ENCODE assay signal across 8 cellular contexts in genomic region chr2:127025357-127026062, GRCh38.
DNase-seq lines count a peak whose midpoint lies in the region; ATAC-seq and TF ChIP-seq lines count a peak whose summit lies in the region.

No MANE protein-coding gene starts in this region.

- H3K36me3 ChIP-seq in muscle layer of colon (ENCODE audit: insufficient read depth, low read length), result no peaks in the 10 kb centered on the region

- no peaks in the 10 kb centered on the region for H3K9me3 ChIP-seq in muscle layer of colon (ENCODE audit: low read length)

- TF ChIP-seq CTCF in AG09309 (IDR thresholded peaks at IDR 0.05; ENCODE audit: control insufficient read depth, insufficient read depth, low read depth, low read length, missing control alignments), result peak; percentile 38

- peaks cover 9% of the 10 kb centered on the region for H3K4me1 ChIP-seq in muscle layer of colon (ENCODE audit: insufficient read depth, low read length)

- peak overlapping the region; percentile 51 for H3K27ac ChIP-seq in muscle layer of colon (ENCODE audit: low read depth, low read length)

- TF ChIP-seq POLR2A in erythroblast (IDR thresholded peaks at IDR 0.05; ENCODE audit: low read length), result no peak

- ATAC-seq in GM18909 (IDR thresholded peaks at IDR 0.05; ENCODE audit: poor library complexity, unreplicated experiment) (peak; percentile 98), HG03139 (IDR thresholded peaks at IDR 0.05; ENCODE audit: unreplicated experiment) (peak; percentile 87)

- H3K27me3 ChIP-seq in muscle layer of colon (ENCODE audit: control insufficient read depth in 1 of 2, insufficient read depth in 2 of 2, low read length in 2 of 2), result peaks cover 0 to 16% of the 10 kb centered on the region in 2 donors

- H3K9ac ChIP-seq in muscle layer of colon (ENCODE audit: low read length), result no peak overlapping the region

- peak overlapping the region; percentile 54 for H3K4me3 ChIP-seq in AG09309 (ENCODE audit: control insufficient read depth, low read depth, low read length)
- peak overlapping the region; percentile 50 to 69 for H3K4me3 ChIP-seq in muscle layer of colon (ENCODE audit: low read depth in 1 of 2, low read length in 2 of 2)

- DNase-seq in AG09309 (ENCODE audit: low read depth) (peak; percentile 32), NCI-H774 (lab: John Stamatoyannopoulos, UW) (peak; percentile 82), activated T-cell treated with anti-CD3 and anti-CD28 coated beads for 48 hours (ENCODE audit: low read depth) (peak; percentile 66), erythroblast (lab: John Stamatoyannopoulos, UW) (peak; percentile 10 to 20)
- DNase-seq in stimulated activated CD8-positive, alpha-beta memory T cell treated with anti-CD3 and anti-CD28 coated beads, Interleukin-4, amount 100 ng/mL, for 48 hours, result peak; percentile 82

Comparison
In these comparisons a context has a peak if more than half of its experiments do, and no peak if none do; other contexts are left out.
1. Peak in every context shown above with its lines: DNase-seq, ATAC-seq, H3K4me3 ChIP-seq and H3K27ac ChIP-seq.
2. DNase-seq: peak in every context shown above with its lines; median percentile 82 in NCI-H774; 82 in stimulated activated CD8-positive, alpha-beta memory T cell treated with anti-CD3 and anti-CD28 coated beads, Interleukin-4, amount 100 ng/mL, for 48 hours; 66 in activated T-cell treated with anti-CD3 and anti-CD28 coated beads for 48 hours; 32 in AG09309; 15 in erythroblast.